9 cellular contexts compared by ENCODE assay signal in genomic region chr10:124743188-124744046, GRCh38. TPM values are rescaled to one million over a fixed set of nuclear protein-coding genes. Genes with fewer than 3 reads are reported as not detected.
DNase-seq lines count a peak whose midpoint lies in the region; ATAC-seq, FAIRE-seq and TF ChIP-seq lines count a peak whose summit lies in the region.
"Had no signal": no experiment of that assay in that cellular context is flagged by ENCODE, and none has a peak within 500 bp of the region (broad histone marks: within the 10 kb centered on the region; RNA-seq: fewer than 3 reads in every experiment).

No MANE protein-coding gene starts in this region.

- POLR2A ChIA-PET in activated CD4-positive, alpha-beta T cell treated with anti-CD3 and anti-CD28 coated beads, Interleukin-2, amount 10 ng/mL, durations not matched to agents 7 days and 5 days (lab: Charles Lee): no interaction called here

- 0 to 1% methylated on average over 20 to 25 of the region's 89 CpGs for WGBS in esophagus squamous epithelium, 2 donors

- TF ChIP-seq POLR2A in esophagus squamous epithelium (IDR thresholded peaks at IDR 0.05): no peak

- peaks cover 55 to 89% (median 75%) of the 10 kb centered on the region in 3 donors for H3K4me1 ChIP-seq in esophagus squamous epithelium

- H3K4me3 Mint-ChIP-seq in activated CD4-positive, alpha-beta T cell treated with anti-CD3 and anti-CD28 coated beads, Interleukin-2, amount 10 ng/mL, durations not matched to agents 7 days and 5 days: peak overlapping the region; percentile 98
- peak overlapping the region; percentile 94 to 98 (median 96) for H3K4me3 Mint-ChIP-seq in nephron

- peaks cover 26% of the 10 kb centered on the region for H3K36me3 Mint-ChIP-seq in activated CD4-positive, alpha-beta T cell treated with anti-CD3 and anti-CD28 coated beads, Interleukin-2, amount 10 ng/mL, durations not matched to agents 7 days and 5 days (ENCODE audit: low read depth)
- H3K36me3 Mint-ChIP-seq in nephron (ENCODE audit: low read depth): peaks cover 7% of the 10 kb centered on the region

- ATAC-seq in HG03520 (IDR thresholded peaks at IDR 0.05; ENCODE audit: unreplicated experiment): no peak

- H3K27me3 ChIP-seq in esophagus squamous epithelium: no peaks in the 10 kb centered on the region

- TF ChIP-seq CTCF in esophagus squamous epithelium (IDR thresholded peaks at IDR 0.05): no peak
- TF ChIP-seq CTCF in nephron (IDR thresholded peaks at IDR 0.05; ENCODE audit: unreplicated experiment in 3 of 3): no peak

- H3K27me3 Mint-ChIP-seq in activated CD4-positive, alpha-beta T cell treated with anti-CD3 and anti-CD28 coated beads, Interleukin-2, amount 10 ng/mL, durations not matched to agents 7 days and 5 days: peaks cover 9% of the 10 kb centered on the region
- H3K27me3 Mint-ChIP-seq in nephron (ENCODE audit: low read depth): peaks cover 3% of the 10 kb centered on the region

- FAIRE-seq in HTR-8/SVneo (lab: Jason Lieb, UNC): no peak
- FAIRE-seq: islet of Langerhans had no signal

- peak overlapping the region; percentile 93 to 95 (median 94) for H3K27ac ChIP-seq in esophagus squamous epithelium

- peak overlapping the region; percentile 97 for H3K27ac Mint-ChIP-seq in activated CD4-positive, alpha-beta T cell treated with anti-CD3 and anti-CD28 coated beads, Interleukin-2, amount 10 ng/mL, durations not matched to agents 7 days and 5 days
- H3K27ac Mint-ChIP-seq in nephron: peak overlapping the region; percentile 90 to 99 (median 97)

- H3K36me3 ChIP-seq in esophagus squamous epithelium: no peaks in the 10 kb centered on the region

- DNase-seq in activated effector memory CD4-positive, alpha-beta T cell treated with anti-CD3 and anti-CD28 coated beads, Interleukin-2, amount 50 U/mL, for 16 hours: peak; percentile 78
- no peak for DNase-seq in activated effector memory CD4-positive, alpha-beta T cell treated with Interleukin-2 at 50 U/mL for 16 hours
- DNase-seq in HTR-8/SVneo (ENCODE audit: insufficient read length, low spot score) (peak; percentile 11), esophagus squamous epithelium (lab: John Stamatoyannopoulos, UW) (no peak), NCI-H2081 (lab: John Stamatoyannopoulos, UW) (no peak)
- DNase-seq in activated CD4-positive, alpha-beta T cell treated with anti-CD3 and anti-CD28 coated beads, Interleukin-2, amount 10 ng/mL, durations not matched to agents 7 days and 5 days: peak; percentile 45

- H3K4me3 ChIP-seq in esophagus squamous epithelium: peak overlapping the region; percentile 52 to 89 (median 78)

- H3K9me3 Mint-ChIP-seq in activated CD4-positive, alpha-beta T cell treated with anti-CD3 and anti-CD28 coated beads, Interleukin-2, amount 10 ng/mL, durations not matched to agents 7 days and 5 days: no peaks in the 10 kb centered on the region
- H3K9me3 Mint-ChIP-seq in nephron: no peaks in the 10 kb centered on the region

- CTCF ChIA-PET in activated CD4-positive, alpha-beta T cell treated with anti-CD3 and anti-CD28 coated beads, Interleukin-2, amount 10 ng/mL, durations not matched to agents 7 days and 5 days (lab: Charles Lee): interaction anchor here (0.7 to 3.9 kb wide), 4 partner anchors 12 to 95 kb away, joined by 3 to 27 read pairs (median 12); no protein-coding TSS in a partner anchor

- H3K9me3 ChIP-seq in esophagus squamous epithelium: no peaks in the 10 kb centered on the region

- H3K4me1 Mint-ChIP-seq in activated CD4-positive, alpha-beta T cell treated with anti-CD3 and anti-CD28 coated beads, Interleukin-2, amount 10 ng/mL, durations not matched to agents 7 days and 5 days: peaks cover 60% of the 10 kb centered on the region
- H3K4me1 Mint-ChIP-seq in nephron: peaks cover 53% of the 10 kb centered on the region

- intact Hi-C loops in esophagus squamous epithelium (cut with DNase I): loop anchor here (5.0 kb wide), 1 partner anchor 174 kb away; no protein-coding TSS in a partner anchor

RNA-seq across cellular contexts. Expression of gene FAM53B, which starts 0.8 kb away (rescaled TPM):
- 10 to 100 TPM; 30.1 to 30.9 TPM for total RNA-seq in activated CD4-positive, alpha-beta T cell treated with anti-CD3 and anti-CD28 coated beads, Interleukin-2, amount 10 ng/mL, durations not matched to agents 7 days and 5 days
- 10 to 100 TPM; 27.4 to 54.2 (median 31.5) TPM for total RNA-seq in esophagus squamous epithelium

RNA-seq across cellular contexts. Expression of gene EEF1AKMT2, which starts 48.3 kb away (rescaled TPM):
- 10 to 100 TPM; 23.5 to 28.3 TPM for total RNA-seq in activated CD4-positive, alpha-beta T cell treated with anti-CD3 and anti-CD28 coated beads, Interleukin-2, amount 10 ng/mL, durations not matched to agents 7 days and 5 days
- 10 to 100 TPM in 2 of 4 donors, 1 to 10 TPM in 2; 8.3 to 17.5 (median 12.7) TPM for total RNA-seq in esophagus squamous epithelium

RNA-seq across cellular contexts. Expression of gene ABRAXAS2, which starts 58.2 kb away (rescaled TPM):
- total RNA-seq in activated CD4-positive, alpha-beta T cell treated with anti-CD3 and anti-CD28 coated beads, Interleukin-2, amount 10 ng/mL, durations not matched to agents 7 days and 5 days: 10 to 100 TPM; 15.3 to 19.7 TPM
- total RNA-seq in esophagus squamous epithelium: 10 to 100 TPM in 3 of 4 donors, 1 to 10 TPM in 1; 6.1 to 13.6 (median 11.5) TPM

Comparison
In these comparisons a context has a peak if more than half of its experiments do, and no peak if none do; other contexts are left out.
1. DNase-seq: peak in activated effector memory CD4-positive, alpha-beta T cell treated with anti-CD3 and anti-CD28 coated beads, Interleukin-2, amount 50 U/mL, for 16 hours (single experiment), HTR-8/SVneo (single experiment) and activated CD4-positive, alpha-beta T cell treated with anti-CD3 and anti-CD28 coated beads, Interleukin-2, amount 10 ng/mL, durations not matched to agents 7 days and 5 days (single experiment); none in activated effector memory CD4-positive, alpha-beta T cell treated with Interleukin-2 at 50 U/mL for 16 hours (single experiment), esophagus squamous epithelium (single experiment) and NCI-H2081 (0 of 2).